Comparison of ENCODE assay signal across 22 cellular contexts in the genomic region with DNA sequence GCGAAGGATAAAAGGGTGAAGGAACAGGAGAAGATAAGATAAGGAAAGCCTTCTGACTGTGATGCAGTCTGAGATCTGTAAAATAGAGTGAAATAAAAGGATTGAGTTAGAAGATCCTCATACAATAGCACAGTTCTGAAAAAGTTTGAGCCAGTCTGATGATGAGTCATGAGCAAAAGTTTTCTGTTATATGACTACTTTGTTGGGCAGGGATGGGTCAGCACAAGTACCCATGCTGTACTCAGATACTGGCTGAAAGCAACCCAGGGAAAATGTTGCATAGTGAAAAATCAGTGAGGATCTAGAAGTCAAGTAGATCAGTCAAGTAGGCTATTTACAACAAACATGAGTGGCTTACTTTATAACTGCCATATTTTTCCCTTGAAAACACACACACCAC.
DNase-seq lines count a peak whose midpoint lies in the region; ATAC-seq, FAIRE-seq and TF ChIP-seq lines count a peak whose summit lies in the region.
"Had no signal": no experiment of that assay in that cellular context is flagged by ENCODE, and none has a peak within 500 bp of the region (broad histone marks: within the 10 kb centered on the region; RNA-seq: fewer than 3 reads in every experiment).

No MANE protein-coding gene starts in this region.

- H3K9me3 Mint-ChIP-seq in activated T-helper 2 cell treated with anti-CD3 and anti-CD28 coated beads, Interferon-gamma antibody, Interleukin-2, Interleukin-4, amounts not matched to agents 10 μg/mL and 5 μg/mL and 100 μg/mL, durations not matched to agents 14 hours and 24 hours and 36 hours, result no peaks in the 10 kb centered on the region
- H3K9me3 Mint-ChIP-seq: activated CD4-positive, alpha-beta T cell treated with anti-CD3 and anti-CD28 coated beads, Interleukin-2, amount 10 ng/mL, durations not matched to agents 24 days and 14 days; neural crest cell had no signal

- no peaks in the 10 kb centered on the region for H3K79me2 ChIP-seq in HepG2 (ENCODE audit: insufficient read depth, low read length)

- H3K4me1 ChIP-seq in HepG2 (ENCODE audit: insufficient read depth, low read length), result no peaks in the 10 kb centered on the region
- H3K4me1 ChIP-seq: BLaER1 treated with 17β-estradiol and CSF1 and Interleukin-3, amounts not matched to agents 10 nM and 100 nM; gastroesophageal sphincter; prostate gland; stomach had no signal

- no peak for TF ChIP-seq RAD21 in HepG2 (CRISPR knock-in tag; IDR thresholded peaks at IDR 0.05)

- H3K4me3 Mint-ChIP-seq in activated T-helper 2 cell treated with anti-CD3 and anti-CD28 coated beads, Interferon-gamma antibody, Interleukin-2, Interleukin-4, amounts not matched to agents 10 μg/mL and 5 μg/mL and 100 μg/mL, durations not matched to agents 14 hours and 24 hours and 36 hours (ENCODE audit: low read depth), result no peak overlapping the region
- H3K4me3 Mint-ChIP-seq: activated CD4-positive, alpha-beta T cell treated with anti-CD3 and anti-CD28 coated beads, Interleukin-2, amount 10 ng/mL, durations not matched to agents 24 days and 14 days; neural crest cell had no signal

- FAIRE-seq in HepG2 (lab: Jason Lieb, UNC), result no peak
- FAIRE-seq: D721Med had no signal

- no peak overlapping the region for H2AFZ ChIP-seq in HepG2 (ENCODE audit: low read length)

- TF ChIP-seq EP300 in HepG2 (IDR thresholded peaks at IDR 0.05; ENCODE audit: low read depth in 2 of 2, low read length in 2 of 2), result no peak
- no peak for TF ChIP-seq EP300 in HepG2 (CRISPR knock-in tag; IDR thresholded peaks at IDR 0.05; ENCODE audit: borderline replicate concordance)

- H3K9me3 ChIP-seq in HepG2 (ENCODE audit: low read length), result no peaks in the 10 kb centered on the region
- H3K9me3 ChIP-seq: BLaER1 treated with 17β-estradiol and CSF1 and Interleukin-3, amounts not matched to agents 10 nM and 100 nM; gastroesophageal sphincter; prostate gland had no signal

- in situ Hi-C loops in astrocyte of the spinal cord (cut with HindIII; ENCODE audit: low sequenced_read_pairs), result no loop called here
- in situ Hi-C loops in HepG2 (cut with HindIII; ENCODE audit: extremely low pct_ligation_motif_present, low pct_unique_long_range_greater_than_20kb), result no loop called here
- in situ Hi-C loops in ACHN (cut with HindIII; ENCODE audit: low pct_ligation_motif_present, low pct_unique_long_range_greater_than_20kb, low sequenced_read_pairs), result no loop called here

- H3K27me3 ChIP-seq in HepG2 (ENCODE audit: control insufficient read depth in 1 of 2, insufficient read depth in 2 of 2, low read length in 2 of 2), result no peaks in the 10 kb centered on the region
- H3K27me3 ChIP-seq: BLaER1 treated with 17β-estradiol and CSF1 and Interleukin-3, amounts not matched to agents 10 nM and 100 nM; gastroesophageal sphincter; stomach had no signal

- no peaks in the 10 kb centered on the region for H4K20me1 ChIP-seq in HepG2 (ENCODE audit: insufficient read depth, low read length)
- H4K20me1 ChIP-seq: BLaER1 treated with 17β-estradiol and CSF1 and Interleukin-3, amounts not matched to agents 10 nM and 100 nM had no signal

- no peaks in the 10 kb centered on the region for H3K36me3 Mint-ChIP-seq in activated T-helper 2 cell treated with anti-CD3 and anti-CD28 coated beads, Interferon-gamma antibody, Interleukin-2, Interleukin-4, amounts not matched to agents 10 μg/mL and 5 μg/mL and 100 μg/mL, durations not matched to agents 14 hours and 24 hours and 36 hours (ENCODE audit: low read depth)

- TF ChIP-seq CTCF in astrocyte of the spinal cord (IDR thresholded peaks at IDR 0.05; ENCODE audit: low read depth, low read length) (no peak), HepG2 (CRISPR knock-in tag; IDR thresholded peaks at IDR 0.05) (no peak)

- CTCF ChIA-PET in HepG2 (lab: Yijun Ruan, JAX; ENCODE audit: low intra/inter-chr PET ratio, low total read pairs), result no interaction called here

- POLR2A ChIA-PET in HepG2 (lab: Yijun Ruan, JAX), result no interaction called here

- no TSS peak for BruUV-seq in HepG2 (replicated peaks; lab: Mats Ljungman, UMichigan)

- DNase-seq in COLO829 (ENCODE audit: low spot score) (peak; percentile 55), M059J (ENCODE audit: low read depth) (peak; percentile 22), astrocyte of the spinal cord (ENCODE audit: low read depth, low spot score) (peak; percentile 47), foreskin melanocyte (peak; percentile 15), HepG2 (ENCODE audit: low spot score) (no peak), ACHN (no peak)
- DNase-seq in activated T-helper 2 cell treated with anti-CD3 and anti-CD28 coated beads, Interferon-gamma antibody, Interleukin-2, Interleukin-4, amounts not matched to agents 10 μg/mL and 5 μg/mL and 100 μg/mL, durations not matched to agents 14 hours and 24 hours and 36 hours (ENCODE audit: low spot score), result no peak
- DNase-seq: activated CD4-positive, alpha-beta T cell treated with anti-CD3 and anti-CD28 coated beads, Interleukin-2, amount 10 ng/mL, durations not matched to agents 24 days and 14 days; activated CD8-positive, alpha-beta memory T cell treated with anti-CD3 and anti-CD28 coated beads, Interleukin-2, amount 50 U/mL, for 4 hours; activated effector memory CD4-positive, alpha-beta T cell treated with anti-CD3 and anti-CD28 coated beads, Interleukin-2, amount 50 U/mL, for 16 hours; amygdala; NCI-H2029; stimulated activated CD4-positive, alpha-beta T cell treated with anti-CD3 and anti-CD28 coated beads, Interleukin-4, amount 100 ng/mL, for 24 hours; stomach; SW 1271 had no signal

- no peaks in the 10 kb centered on the region for H3K27me3 Mint-ChIP-seq in activated T-helper 2 cell treated with anti-CD3 and anti-CD28 coated beads, Interferon-gamma antibody, Interleukin-2, Interleukin-4, amounts not matched to agents 10 μg/mL and 5 μg/mL and 100 μg/mL, durations not matched to agents 14 hours and 24 hours and 36 hours (ENCODE audit: low read depth)
- H3K27me3 Mint-ChIP-seq: activated CD4-positive, alpha-beta T cell treated with anti-CD3 and anti-CD28 coated beads, Interleukin-2, amount 10 ng/mL, durations not matched to agents 24 days and 14 days had no signal

- H3K36me3 ChIP-seq in HepG2 (replicated peaks in 1 of 2; ENCODE audit: control insufficient read depth in 1 of 2, insufficient read depth in 2 of 2, low read length in 2 of 2), result no peaks in the 10 kb centered on the region
- H3K36me3 ChIP-seq: BLaER1 treated with 17β-estradiol and CSF1 and Interleukin-3, amounts not matched to agents 10 nM and 100 nM; gastroesophageal sphincter; prostate gland; stomach had no signal

- ATAC-seq in HepG2, result no peak
- ATAC-seq in HG02759 (IDR thresholded peaks at IDR 0.05; ENCODE audit: unreplicated experiment), result no peak
- ATAC-seq: gastroesophageal sphincter had no signal

- no peak overlapping the region for H3K4me2 ChIP-seq in HepG2 (ENCODE audit: low read depth, low read length)
- H3K4me2 ChIP-seq: BLaER1 treated with 17β-estradiol and CSF1 and Interleukin-3, amounts not matched to agents 10 nM and 100 nM; smooth muscle cell had no signal

- WGBS in HepG2 (ENCODE audit: low lambda C conversion rate), result 0% methylated on average over 1 of the region's 1 CpG

- no peak overlapping the region for H3K27ac ChIP-seq in HepG2 (ENCODE audit: extremely low read length, insufficient read depth, low read length)
- H3K27ac ChIP-seq: BLaER1 treated with 17β-estradiol and CSF1 and Interleukin-3, amounts not matched to agents 10 nM and 100 nM; gastroesophageal sphincter; prostate gland; stomach had no signal

- no peak overlapping the region for H3K9ac ChIP-seq in HepG2 (ENCODE audit: insufficient read depth, low read depth, low read length)
- H3K9ac ChIP-seq: BLaER1 treated with 17β-estradiol and CSF1 and Interleukin-3, amounts not matched to agents 10 nM and 100 nM had no signal

- no peaks in the 10 kb centered on the region for H3K4me1 Mint-ChIP-seq in activated T-helper 2 cell treated with anti-CD3 and anti-CD28 coated beads, Interferon-gamma antibody, Interleukin-2, Interleukin-4, amounts not matched to agents 10 μg/mL and 5 μg/mL and 100 μg/mL, durations not matched to agents 14 hours and 24 hours and 36 hours (ENCODE audit: low read depth)
- H3K4me1 Mint-ChIP-seq: activated CD4-positive, alpha-beta T cell treated with anti-CD3 and anti-CD28 coated beads, Interleukin-2, amount 10 ng/mL, durations not matched to agents 24 days and 14 days; neural crest cell had no signal

- TF ChIP-seq POLR2A in HepG2 (IDR thresholded peaks at IDR 0.05; ENCODE audit: insufficient read depth in 1 of 2, low read depth in 2 of 2, low read length in 2 of 2), result no peak

- H3K27ac Mint-ChIP-seq in activated T-helper 2 cell treated with anti-CD3 and anti-CD28 coated beads, Interferon-gamma antibody, Interleukin-2, Interleukin-4, amounts not matched to agents 10 μg/mL and 5 μg/mL and 100 μg/mL, durations not matched to agents 14 hours and 24 hours and 36 hours, result no peak overlapping the region
- H3K27ac Mint-ChIP-seq: activated CD4-positive, alpha-beta T cell treated with anti-CD3 and anti-CD28 coated beads, Interleukin-2, amount 10 ng/mL, durations not matched to agents 24 days and 14 days had no signal

- intact Hi-C loops in HepG2 (cut with micrococcal nuclease; ENCODE audit: unreplicated experiment), result no loop called here
- intact Hi-C loops in activated T-helper 2 cell treated with anti-CD3 and anti-CD28 coated beads, Interferon-gamma antibody, Interleukin-2, Interleukin-4, amounts not matched to agents 10 μg/mL and 5 μg/mL and 100 μg/mL, durations not matched to agents 14 hours and 24 hours and 36 hours (cut with micrococcal nuclease), result no loop called here

- H3K4me3 ChIP-seq in astrocyte of the spinal cord (ENCODE audit: low read depth, low read length) (no peak overlapping the region), HepG2 (replicated peaks in 1 of 3; ENCODE audit: insufficient read depth in 1 of 3, low read depth in 2 of 3, low read length in 3 of 3) (no peak overlapping the region)
- H3K4me3 ChIP-seq: BLaER1 treated with 17β-estradiol and CSF1 and Interleukin-3, amounts not matched to agents 10 nM and 100 nM; gastroesophageal sphincter; prostate gland; smooth muscle cell; stomach had no signal

TF ChIP-seq in HepG2, 621 proteins besides CTCF, POLR2A, EP300 and RAD21:
- TF ChIP-seq, protein P1, sequence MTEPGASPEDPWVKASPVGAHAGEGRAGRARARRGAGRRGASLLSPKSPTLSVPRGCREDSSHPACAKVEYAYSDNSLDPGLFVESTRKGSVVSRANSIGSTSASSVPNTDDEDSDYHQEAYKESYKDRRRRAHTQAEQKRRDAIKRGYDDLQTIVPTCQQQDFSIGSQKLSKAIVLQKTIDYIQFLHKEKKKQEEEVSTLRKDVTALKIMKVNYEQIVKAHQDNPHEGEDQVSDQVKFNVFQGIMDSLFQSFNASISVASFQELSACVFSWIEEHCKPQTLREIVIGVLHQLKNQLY (CRISPR knock-in tag; IDR thresholded peaks at IDR 0.05), result no peak

Comparison
In these comparisons a context has a peak if more than half of its experiments do, and no peak if none do; other contexts are left out.
1. DNase-seq: peak in COLO829 (single experiment), M059J (single experiment), astrocyte of the spinal cord (single experiment) and foreskin melanocyte (single experiment); none in HepG2 (single experiment), ACHN (single experiment) and activated T-helper 2 cell treated with anti-CD3 and anti-CD28 coated beads, Interferon-gamma antibody, Interleukin-2, Interleukin-4, amounts not matched to agents 10 μg/mL and 5 μg/mL and 100 μg/mL, durations not matched to agents 14 hours and 24 hours and 36 hours (single experiment).